ENCODE assay signal across 13 cellular contexts in the genomic region with DNA sequence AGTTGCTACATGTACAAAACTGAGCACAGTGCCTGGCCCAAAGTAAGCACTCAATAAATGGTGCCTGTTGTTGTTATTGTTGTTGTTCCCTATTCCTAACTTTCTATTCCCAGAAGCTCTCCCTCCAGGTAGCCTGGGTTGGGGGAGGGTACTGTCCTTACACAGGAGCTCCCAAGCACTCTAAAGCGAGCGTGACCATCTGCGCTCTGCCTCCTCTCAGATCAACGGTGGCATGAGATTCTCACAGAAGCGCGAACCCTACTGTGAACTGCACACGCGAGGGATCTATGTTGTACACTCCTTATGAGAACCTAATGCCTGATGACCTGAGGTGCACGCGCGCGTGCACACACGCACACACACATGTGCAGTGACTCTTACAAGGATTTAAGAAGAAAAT. TPM values are rescaled to one million over a fixed set of nuclear protein-coding genes. Genes with fewer than 3 reads are reported as not detected.
DNase-seq lines count a peak whose midpoint lies in the region; ATAC-seq and TF ChIP-seq lines count a peak whose summit lies in the region.
"Had no signal": no experiment of that assay in that cellular context is flagged by ENCODE, and none has a peak within 500 bp of the region (broad histone marks: within the 10 kb centered on the region; RNA-seq: fewer than 3 reads in every experiment).

No MANE protein-coding gene starts in this region.

- H3K27me3 Mint-ChIP-seq in memory B cell = no peaks in the 10 kb centered on the region
- H3K27me3 Mint-ChIP-seq: activated naive CD4-positive, alpha-beta T cell treated with anti-CD3 and anti-CD28 coated beads, Interleukin-2, amount 50 U/mL, for 24 hours had no signal

- peaks cover 12% of the 10 kb centered on the region for H3K36me3 Mint-ChIP-seq in memory B cell

- H3K36me3 ChIP-seq in left ventricle myocardium inferior (peaks cover 39% of the 10 kb centered on the region), ascending aorta (peaks cover 17 to 36% of the 10 kb centered on the region in 2 donors), colonic mucosa (no peaks in the 10 kb centered on the region), Peyer's patch (peaks cover 0 to 66% (median 3%) of the 10 kb centered on the region in 3 donors)

- H3K27me3 ChIP-seq in left ventricle myocardium inferior (ENCODE audit: low read depth) (no peaks in the 10 kb centered on the region), ascending aorta (no peaks in the 10 kb centered on the region), colonic mucosa (no peaks in the 10 kb centered on the region), Peyer's patch (no peaks in the 10 kb centered on the region)
- H3K27me3 ChIP-seq: BE2C had no signal

- no peak overlapping the region for H3K9ac ChIP-seq in colonic mucosa (ENCODE audit: low read depth in 2 of 2, low read length in 2 of 2)

- H3K27ac Mint-ChIP-seq in memory B cell = peak overlapping the region; percentile 38
- H3K27ac Mint-ChIP-seq: activated naive CD4-positive, alpha-beta T cell treated with anti-CD3 and anti-CD28 coated beads, Interleukin-2, amount 50 U/mL, for 24 hours had no signal

- no peak for ATAC-seq in left ventricle myocardium superior
- ATAC-seq in memory B cell (ENCODE audit: low read depth) = no peak
- no peak for ATAC-seq in GM19455 (IDR thresholded peaks at IDR 0.05; ENCODE audit: unreplicated experiment)
- ATAC-seq: GM12878 had no signal

- peaks cover 72% of the 10 kb centered on the region for H3K4me1 ChIP-seq in left ventricle myocardium inferior
- peaks cover 12 to 54% of the 10 kb centered on the region in 2 donors for H3K4me1 ChIP-seq in ascending aorta
- H3K4me1 ChIP-seq in colonic mucosa = peaks cover 6% of the 10 kb centered on the region
- H3K4me1 ChIP-seq in Peyer's patch = peaks cover 0 to 41% (median 2%) of the 10 kb centered on the region in 4 donors

- no peak for DNase-seq in left ventricle myocardium inferior
- DNase-seq in left ventricle myocardium superior = no peak
- no peak for DNase-seq in ascending aorta (ENCODE audit: low spot score in 2 of 2)
- DNase-seq in memory B cell (ENCODE audit: low spot score in 2 of 2) = no peak
- no peak for DNase-seq in colonic mucosa
- DNase-seq in COLO668 (lab: John Stamatoyannopoulos, UW; ENCODE audit: unreplicated experiment) = no peak
- no peak for DNase-seq in Peyer's patch
- DNase-seq: EL, NCI-H226 had no signal

- TF ChIP-seq CTCF in left ventricle myocardium inferior (IDR thresholded peaks at IDR 0.05; ENCODE audit: borderline replicate concordance) = no peak
- TF ChIP-seq CTCF in ascending aorta (IDR thresholded peaks at IDR 0.05) = no peak
- TF ChIP-seq CTCF in colonic mucosa (IDR thresholded peaks at IDR 0.05) = no peak
- TF ChIP-seq CTCF in Peyer's patch (IDR thresholded peaks at IDR 0.05) = no peak

- H3K4me3 ChIP-seq in left ventricle myocardium inferior (no peak overlapping the region), ascending aorta (peak overlapping the region in 1 of 2 donors; percentile 11), colonic mucosa (no peak overlapping the region), Peyer's patch (no peak overlapping the region)
- H3K4me3 ChIP-seq: GM12878 had no signal

- peak overlapping the region; percentile 70 for H3K27ac ChIP-seq in left ventricle myocardium inferior (replicated peaks)
- peak overlapping the region; percentile 72 to 82 for H3K27ac ChIP-seq in ascending aorta
- H3K27ac ChIP-seq in colonic mucosa = no peak overlapping the region
- peak overlapping the region in 1 of 4 donors; percentile 19 for H3K27ac ChIP-seq in Peyer's patch

- no peaks in the 10 kb centered on the region for H3K9me3 ChIP-seq in left ventricle myocardium inferior (replicated peaks)
- no peaks in the 10 kb centered on the region for H3K9me3 ChIP-seq in ascending aorta
- no peaks in the 10 kb centered on the region for H3K9me3 ChIP-seq in colonic mucosa
- H3K9me3 ChIP-seq in Peyer's patch = no peaks in the 10 kb centered on the region
- H3K9me3 ChIP-seq: BE2C had no signal

- H3K4me3 Mint-ChIP-seq in memory B cell = no peak overlapping the region
- H3K4me3 Mint-ChIP-seq: activated naive CD4-positive, alpha-beta T cell treated with anti-CD3 and anti-CD28 coated beads, Interleukin-2, amount 50 U/mL, for 24 hours had no signal

- H3K4me1 Mint-ChIP-seq in memory B cell = no peaks in the 10 kb centered on the region

- no peaks in the 10 kb centered on the region for H3K9me3 Mint-ChIP-seq in memory B cell
- H3K9me3 Mint-ChIP-seq: activated naive CD4-positive, alpha-beta T cell treated with anti-CD3 and anti-CD28 coated beads, Interleukin-2, amount 50 U/mL, for 24 hours had no signal

- intact Hi-C loops in left ventricle myocardium inferior (cut with micrococcal nuclease) = no loop called here
- intact Hi-C loops in left ventricle myocardium superior (cut with micrococcal nuclease) = loop anchor here (5.0 kb wide), 1 partner anchor 78 kb away; no protein-coding TSS in a partner anchor
- intact Hi-C loops in ascending aorta (cut with DNase I) = loop anchor here (1.0 to 5.0 kb wide), 3 partner anchors 7 to 113 kb away; a partner anchor contains a TSS
- intact Hi-C loops in colonic mucosa (cut with DNase I) = no loop called here

- no peak for TF ChIP-seq POLR2A in Peyer's patch (IDR thresholded peaks at IDR 0.05)

RNA-seq across cellular contexts. Expression of a gene that starts 33.9 kb away (rescaled TPM):
- 123 TPM for total RNA-seq in left ventricle myocardium inferior
- 162 TPM for total RNA-seq in left ventricle myocardium superior
- total RNA-seq in ascending aorta = 730 TPM
- 100 to 1,000 TPM; 813 to 816 TPM for total RNA-seq in colonic mucosa
- 100 to 1,000 TPM; 564 to 802 (median 681) TPM for total RNA-seq in Peyer's patch

Comparison
In these comparisons a context has a peak if more than half of its experiments do, and no peak if none do; other contexts are left out.
1. intact Hi-C loops: an anchor here in left ventricle myocardium superior (5.0 kb wide) and ascending aorta (1.0 to 5.0 kb wide); none called in left ventricle myocardium inferior and colonic mucosa.